Comparison of ENCODE assay signal across 12 cellular contexts in the genomic region with DNA sequence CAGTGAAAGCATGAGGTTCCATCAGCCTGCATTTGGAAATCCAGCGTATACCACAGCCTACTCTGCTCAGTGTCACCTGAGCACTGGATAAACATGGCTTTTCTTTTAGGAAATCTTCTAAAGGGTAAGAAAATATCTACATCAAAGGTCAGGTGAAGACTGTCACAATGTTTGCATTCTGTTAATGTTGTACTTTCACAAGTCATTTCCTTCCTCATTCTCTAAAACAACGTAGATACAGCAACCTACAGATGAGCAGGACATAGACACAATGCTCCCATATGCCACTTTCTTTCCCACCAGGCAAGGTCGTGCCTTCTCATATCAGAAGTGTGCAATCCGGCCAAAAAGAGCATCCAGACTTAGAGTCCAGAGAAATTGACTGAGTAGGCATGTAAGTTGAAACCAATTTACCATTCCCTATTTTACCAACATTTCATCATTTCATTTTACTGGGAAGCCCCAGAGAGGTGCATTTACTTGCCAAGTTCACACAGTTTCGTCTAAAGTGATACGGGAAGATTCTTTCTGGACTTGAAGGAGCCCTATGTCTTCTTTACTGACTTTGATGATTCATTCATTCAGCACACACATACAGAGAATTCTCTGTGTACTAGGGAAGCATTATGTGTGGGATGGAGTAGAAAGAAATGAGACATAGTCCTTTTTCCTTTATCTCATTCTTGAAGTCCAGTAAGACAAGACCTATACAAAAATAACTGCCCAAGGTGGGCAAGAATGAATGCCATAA. TPM values are rescaled to one million over a fixed set of nuclear protein-coding genes. Genes with fewer than 3 reads are reported as not detected.
A peak's percentile ranks its signal among the peaks of the same experiment; 100 is the strongest.
DNase-seq lines count a peak whose midpoint lies in the region; ATAC-seq lines count a peak whose summit lies in the region.
"Had no signal": no experiment of that assay in that cellular context is flagged by ENCODE, and none has a peak within 500 bp of the region (broad histone marks: within the 10 kb centered on the region; RNA-seq: fewer than 3 reads in every experiment).

No MANE protein-coding gene starts in this region.

- H3K27me3 ChIP-seq in right cardiac atrium (ENCODE audit: control insufficient read depth, insufficient read depth), result no peaks in the 10 kb centered on the region

- H3K4me1 ChIP-seq in right cardiac atrium (ENCODE audit: control insufficient read depth, insufficient read depth, low read length), result peaks cover 3% of the 10 kb centered on the region

- no peak overlapping the region for H3K4me3 Mint-ChIP-seq in stimulated activated naive CD8-positive, alpha-beta T cell treated with anti-CD3 and anti-CD28 coated beads, Interleukin-15, amount 100 ng/mL, for 72 hours
- H3K4me3 Mint-ChIP-seq: dendritic cell treated with granulocyte-macrophage colony-stimulating factor and Interleukin-4, amounts not matched to agents 40 ng/mL and 50 ng/mL, for 4 days had no signal

- intact Hi-C loops in right cardiac atrium (cut with DNase I), result no loop called here

- no peak overlapping the region for H3K27ac Mint-ChIP-seq in stimulated activated naive CD8-positive, alpha-beta T cell treated with anti-CD3 and anti-CD28 coated beads, Interleukin-15, amount 100 ng/mL, for 72 hours

- WGBS in right cardiac atrium, result 72% methylated on average over 6 of the region's 6 CpGs

- H3K9me3 ChIP-seq in right cardiac atrium (ENCODE audit: control insufficient read depth, low read length), result no peaks in the 10 kb centered on the region

- no peaks in the 10 kb centered on the region for H3K27me3 Mint-ChIP-seq in stimulated activated naive CD8-positive, alpha-beta T cell treated with anti-CD3 and anti-CD28 coated beads, Interleukin-15, amount 100 ng/mL, for 72 hours

- no peak overlapping the region for H3K27ac ChIP-seq in substantia nigra (ENCODE audit: low read depth, low read length, poor library complexity, severe bottlenecking)
- H3K27ac ChIP-seq in right cardiac atrium (ENCODE audit: low read length), result no peak overlapping the region
- H3K27ac ChIP-seq: C4-2B had no signal

- ATAC-seq in stimulated activated naive CD8-positive, alpha-beta T cell treated with anti-CD3 and anti-CD28 coated beads, Interleukin-15, Interleukin-2, amounts not matched to agents 100 U/mL and 50 U/mL, for 24 hours, result peak; percentile 81
- ATAC-seq in stimulated activated naive CD8-positive, alpha-beta T cell treated with anti-CD3 and anti-CD28 coated beads, Interleukin-15, amount 100 ng/mL, for 72 hours, result no peak
- ATAC-seq in right cardiac atrium, result no peak

- H3K9me3 Mint-ChIP-seq in stimulated activated naive CD8-positive, alpha-beta T cell treated with anti-CD3 and anti-CD28 coated beads, Interleukin-15, amount 100 ng/mL, for 72 hours, result no peaks in the 10 kb centered on the region
- H3K9me3 Mint-ChIP-seq: dendritic cell treated with granulocyte-macrophage colony-stimulating factor and Interleukin-4, amounts not matched to agents 40 ng/mL and 50 ng/mL, for 4 days had no signal

- DNase-seq in stimulated activated naive CD8-positive, alpha-beta T cell treated with anti-CD3 and anti-CD28 coated beads, Interleukin-15, Interleukin-2, amounts not matched to agents 100 U/mL and 50 U/mL, for 24 hours, result no peak
- DNase-seq in stimulated activated naive CD8-positive, alpha-beta T cell treated with anti-CD3 and anti-CD28 coated beads, Interleukin-15, amount 100 ng/mL, for 72 hours, result no peak
- peak; percentile 34 for DNase-seq in RPMI8226
- DNase-seq in iris pigment epithelial cell (ENCODE audit: low read depth), result peak; percentile 58
- DNase-seq in NCI-H2196 treated with DMSO at 0.1 percent for 48 hours (lab: John Stamatoyannopoulos, UW; ENCODE audit: unreplicated experiment), result no peak
- DNase-seq in substantia nigra (lab: John Stamatoyannopoulos, UW), result no peak
- no peak for DNase-seq in right cardiac atrium
- DNase-seq in GOT3 (lab: John Stamatoyannopoulos, UW), result no peak
- DNase-seq: hippocampal formation, NCI-H1105 treated with DMSO at 0.1 percent for 48 hours had no signal

- no peak overlapping the region for H3K4me3 ChIP-seq in right cardiac atrium (ENCODE audit: low read length)

- H3K4me1 Mint-ChIP-seq in stimulated activated naive CD8-positive, alpha-beta T cell treated with anti-CD3 and anti-CD28 coated beads, Interleukin-15, amount 100 ng/mL, for 72 hours, result peaks cover 13% of the 10 kb centered on the region

RNA-seq across cellular contexts. Expression of a gene that starts 30.6 kb away (rescaled TPM):
- total RNA-seq in right cardiac atrium, result 100 to 1,000 TPM; 141 to 205 (median 171) TPM
- 14.5 TPM for polyA plus RNA-seq in right cardiac atrium

Comparison
In these comparisons a context has a peak if more than half of its experiments do, and no peak if none do; other contexts are left out.
1. DNase-seq: peak in RPMI8226 (single experiment) and iris pigment epithelial cell (single experiment); none in stimulated activated naive CD8-positive, alpha-beta T cell treated with anti-CD3 and anti-CD28 coated beads, Interleukin-15, Interleukin-2, amounts not matched to agents 100 U/mL and 50 U/mL, for 24 hours (single experiment), stimulated activated naive CD8-positive, alpha-beta T cell treated with anti-CD3 and anti-CD28 coated beads, Interleukin-15, amount 100 ng/mL, for 72 hours (0 of 2), NCI-H2196 treated with DMSO at 0.1 percent for 48 hours (single experiment), substantia nigra (0 of 49), right cardiac atrium (0 of 3) and GOT3 (single experiment).